8 cellular contexts compared by ENCODE assay signal in the genomic region with DNA sequence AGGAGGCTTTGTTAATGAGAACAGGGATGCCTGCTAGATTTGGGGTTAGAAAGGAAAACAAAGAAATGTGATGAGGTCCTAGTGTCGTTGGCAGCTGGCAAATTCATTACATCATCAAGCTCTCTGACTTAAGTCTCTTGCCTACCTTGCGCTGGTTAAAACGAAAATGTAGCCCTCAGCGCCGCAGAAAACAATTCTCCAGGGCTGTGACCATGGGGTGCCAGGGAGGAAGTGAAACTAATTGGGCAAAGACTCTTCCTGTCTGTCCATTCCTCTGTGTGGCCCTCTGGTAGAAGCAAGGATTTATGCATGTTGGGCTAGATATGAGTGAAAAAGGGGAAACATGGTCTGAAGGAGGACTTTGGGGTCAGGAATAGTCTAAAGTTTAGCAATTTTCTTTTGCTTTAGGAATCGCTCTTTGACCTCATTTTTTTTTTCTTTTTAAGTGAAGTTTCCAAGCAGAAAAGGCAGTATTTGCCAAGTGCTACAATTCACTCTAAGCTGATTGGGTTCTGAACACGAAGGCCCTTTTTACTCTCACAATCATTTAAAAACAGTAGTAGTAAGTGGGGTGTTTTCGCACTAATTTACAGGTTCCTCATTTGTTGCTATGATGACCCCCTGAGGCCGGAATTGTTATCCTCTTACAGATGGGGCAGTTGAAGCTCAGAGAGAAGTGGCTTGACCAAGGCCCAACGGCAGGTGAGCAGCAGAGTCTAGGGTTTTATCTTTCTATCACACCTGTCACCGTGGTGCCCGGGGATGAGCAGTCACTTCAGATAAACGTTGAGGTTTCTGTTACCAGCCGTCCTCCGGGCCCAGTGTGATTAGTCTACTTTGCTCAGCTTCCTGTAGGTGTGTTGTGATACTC. TPM values are rescaled to one million over a fixed set of nuclear protein-coding genes. Genes with fewer than 3 reads are reported as not detected.
DNase-seq lines count a peak whose midpoint lies in the region; ATAC-seq, FAIRE-seq and TF ChIP-seq lines count a peak whose summit lies in the region.

No MANE protein-coding gene starts in this region.

- DNase-seq in stimulated activated CD4-positive, alpha-beta T cell treated with anti-CD3 and anti-CD28 coated beads, Interleukin-1b, Interleukin-23, amount 100 ng/mL, for 4 hours (ENCODE audit: low read depth in 2 of 2): peak; percentile 41 to 59
- DNase-seq in omental fat pad (ENCODE audit: low spot score) (no peak), D721Med (ENCODE audit: insufficient read length, low spot score) (no peak)
- DNase-seq in effector CD8-positive, alpha-beta T cell (lab: John Stamatoyannopoulos, UW): no peak

- H3K36me3 Mint-ChIP-seq in activated naive CD4-positive, alpha-beta T cell treated with anti-CD3 and anti-CD28 coated beads, Interleukin-2, amount 50 U/mL, for 24 hours: peaks cover under 1% of the 10 kb centered on the region

- peaks cover 2% of the 10 kb centered on the region for H3K9me3 Mint-ChIP-seq in activated naive CD4-positive, alpha-beta T cell treated with anti-CD3 and anti-CD28 coated beads, Interleukin-2, amount 50 U/mL, for 24 hours

- no peaks in the 10 kb centered on the region for H3K27me3 Mint-ChIP-seq in activated naive CD4-positive, alpha-beta T cell treated with anti-CD3 and anti-CD28 coated beads, Interleukin-2, amount 50 U/mL, for 24 hours

- ATAC-seq in GM18861 (IDR thresholded peaks at IDR 0.05; ENCODE audit: unreplicated experiment) (peak; percentile 25), omental fat pad (ENCODE audit: low FRiP score) (no peak), HG02588 (IDR thresholded peaks at IDR 0.05; ENCODE audit: unreplicated experiment) (no peak)

- no peak for FAIRE-seq in D721Med (lab: Jason Lieb, UNC)

- H3K36me3 ChIP-seq in KOPT-K1 (ENCODE audit: insufficient read depth, low read length): no peaks in the 10 kb centered on the region

- peaks cover 91% of the 10 kb centered on the region for H3K4me1 Mint-ChIP-seq in activated naive CD4-positive, alpha-beta T cell treated with anti-CD3 and anti-CD28 coated beads, Interleukin-2, amount 50 U/mL, for 24 hours

- no peak for TF ChIP-seq CTCF in omental fat pad (IDR thresholded peaks at IDR 0.05)
- TF ChIP-seq CTCF in D721Med (IDR thresholded peaks at IDR 0.05; ENCODE audit: insufficient read depth, missing control alignments): no peak

- H3K9me3 ChIP-seq in KOPT-K1 (ENCODE audit: insufficient read depth, low read length, poor library complexity, severe bottlenecking): peaks cover 4% of the 10 kb centered on the region

- peak overlapping the region; percentile 93 for H3K27ac Mint-ChIP-seq in activated naive CD4-positive, alpha-beta T cell treated with anti-CD3 and anti-CD28 coated beads, Interleukin-2, amount 50 U/mL, for 24 hours

- peak overlapping the region; percentile 80 for H3K4me3 Mint-ChIP-seq in activated naive CD4-positive, alpha-beta T cell treated with anti-CD3 and anti-CD28 coated beads, Interleukin-2, amount 50 U/mL, for 24 hours

- H3K27ac ChIP-seq in KOPT-K1 (ENCODE audit: low read depth, low read length, poor library complexity, severe bottlenecking): peak overlapping the region; percentile 95

RNA-seq across cellular contexts. Expression of gene CHRNA9, which starts 27.3 kb away (rescaled TPM):
- not detected for total RNA-seq in omental fat pad

Comparison
In these comparisons a context has a peak if more than half of its experiments do, and no peak if none do; other contexts are left out.
1. DNase-seq: peak in stimulated activated CD4-positive, alpha-beta T cell treated with anti-CD3 and anti-CD28 coated beads, Interleukin-1b, Interleukin-23, amount 100 ng/mL, for 4 hours (2 of 2); none in omental fat pad (single experiment), D721Med (single experiment) and effector CD8-positive, alpha-beta T cell (single experiment).